In genomic region chr1:19405761-19406481, GRCh38 we compare ENCODE assay signal across 8 cellular contexts.
A peak's percentile ranks its signal among the peaks of the same experiment; 100 is the strongest.
DNase-seq lines count a peak whose midpoint lies in the region; ATAC-seq and TF ChIP-seq lines count a peak whose summit lies in the region.

No MANE protein-coding gene starts in this region.

- H3K27me3 ChIP-seq in duodenal mucosa (ENCODE audit: control insufficient read depth in 1 of 2, insufficient read depth in 2 of 2, low read length in 2 of 2) (no peaks in the 10 kb centered on the region), body of pancreas (no peaks in the 10 kb centered on the region)

- peaks cover 0 to 26% of the 10 kb centered on the region in 2 donors for H3K36me3 ChIP-seq in duodenal mucosa (ENCODE audit: control insufficient read depth in 1 of 2, insufficient read depth in 2 of 2, low read length in 2 of 2)
- H3K36me3 ChIP-seq in body of pancreas (replicated peaks in 1 of 2; ENCODE audit: insufficient read depth in 1 of 2, low read depth in 2 of 2), result no peaks in the 10 kb centered on the region

- peak; percentile 77 for DNase-seq in DMS153 treated with DMSO at 0.1 percent for 48 hours (lab: John Stamatoyannopoulos, UW; ENCODE audit: unreplicated experiment)
- peak; percentile 91 for DNase-seq in NCI-H345 (lab: John Stamatoyannopoulos, UW)
- DNase-seq in posterior cingulate gyrus, result peak in 8 of 10 donors; percentile 13 to 87 (median 42)
- no peak for DNase-seq in NCI-H1048 (lab: John Stamatoyannopoulos, UW)
- DNase-seq in GM20000 (ENCODE audit: low spot score), result no peak
- no peak for DNase-seq in body of pancreas

- ATAC-seq in HG03108 (IDR thresholded peaks at IDR 0.05; ENCODE audit: unreplicated experiment), result no peak
- ATAC-seq in body of pancreas, result no peak

- intact Hi-C loops in posterior cingulate gyrus (cut with DNase I) (no loop called here), body of pancreas (cut with DNase I) (no loop called here)

- no peak for TF ChIP-seq CTCF in GM20000 (IDR thresholded peaks at IDR 0.05; ENCODE audit: extremely low read depth, missing control alignments)
- no peak for TF ChIP-seq CTCF in body of pancreas (IDR thresholded peaks at IDR 0.05)

- no peak for TF ChIP-seq POLR2A in body of pancreas (IDR thresholded peaks at IDR 0.05)

- no peak overlapping the region for H3K9ac ChIP-seq in duodenal mucosa (ENCODE audit: low read depth in 1 of 2, low read length in 2 of 2)

- H3K4me1 ChIP-seq in duodenal mucosa (ENCODE audit: control insufficient read depth in 1 of 2, insufficient read depth in 2 of 2, low read length in 2 of 2) (peaks cover 22 to 32% of the 10 kb centered on the region in 2 donors), body of pancreas (no peaks in the 10 kb centered on the region)

- H3K9me3 ChIP-seq in duodenal mucosa (ENCODE audit: control insufficient read depth in 1 of 2, low read length in 2 of 2) (no peaks in the 10 kb centered on the region), body of pancreas (no peaks in the 10 kb centered on the region)

- H3K4me3 ChIP-seq in duodenal mucosa (ENCODE audit: low read depth in 1 of 2, low read length in 2 of 2) (no peak overlapping the region), body of pancreas (no peak overlapping the region)

- 85 to 87% methylated on average over 22 of the region's 22 CpGs for WGBS in body of pancreas, 2 donors

- H3K27ac ChIP-seq in duodenal mucosa (ENCODE audit: low read depth, low read length) (peak overlapping the region; percentile 13), body of pancreas (no peak overlapping the region)

Comparison
In these comparisons a context has a peak if more than half of its experiments do, and no peak if none do; other contexts are left out.
1. DNase-seq: peak in DMS153 treated with DMSO at 0.1 percent for 48 hours (single experiment), NCI-H345 (single experiment) and posterior cingulate gyrus (8 of 10); none in NCI-H1048 (single experiment), GM20000 (single experiment) and body of pancreas (0 of 4).